ENCODE assay signal across 20 cellular contexts in genomic region chr2:105815401-105815800, GRCh38.
"Had no signal": no experiment of that assay in that cellular context is flagged by ENCODE, and none has a peak within 500 bp of the region (broad histone marks: within the 10 kb centered on the region; RNA-seq: fewer than 3 reads in every experiment).

No MANE protein-coding gene starts in this region.

- H3K27ac ChIP-seq: dorsolateral prefrontal cortex, vagina had no signal

- ATAC-seq: left ventricle myocardium superior; stimulated activated memory B cell treated with anti-CD40 and anti-IgM and Interleukin-4, amounts not matched to agents 10 μg/mL and 1 μg/mL and 100 μg/mL, for 72 hours had no signal

- H3K4me3 Mint-ChIP-seq: activated T-helper 1 cell treated with anti-CD3 and anti-CD28 coated beads, Interleukin-12 subunit alpha, Interleukin-12 subunit beta, Interleukin-2, Interleukin-4 antibody, amounts not matched to agents 30 ng/mL and 10 ng/mL and 1 ng/mL, durations not matched to agents 14 hours and 24 hours and 36 hours; memory B cell; nephron; stimulated activated memory B cell treated with anti-CD40 and anti-IgM and Interleukin-4, amounts not matched to agents 10 μg/mL and 1 μg/mL and 100 μg/mL, for 72 hours had no signal

- H3K27ac Mint-ChIP-seq: memory B cell; stimulated activated memory B cell treated with anti-CD40 and anti-IgM and Interleukin-4, amounts not matched to agents 10 μg/mL and 1 μg/mL and 100 μg/mL, for 72 hours had no signal

- H3K27me3 Mint-ChIP-seq: memory B cell; stimulated activated memory B cell treated with anti-CD40 and anti-IgM and Interleukin-4, amounts not matched to agents 10 μg/mL and 1 μg/mL and 100 μg/mL, for 72 hours had no signal

- H3K9me3 ChIP-seq: tibial nerve, vagina had no signal

- H3K27me3 ChIP-seq: dorsolateral prefrontal cortex, hepatocyte, tibial nerve, vagina had no signal

- DNase-seq: activated CD4-positive, alpha-beta T cell treated with anti-CD3 and anti-CD28 coated beads, Interleukin-2, amount 50 U/mL, for 48 hours; activated naive CD4-positive, alpha-beta T cell; amniotic stem cell; dorsolateral prefrontal cortex; erythroblast; kidney; left ventricle myocardium superior; nucleus accumbens; posterior cingulate gyrus; retina; stimulated activated CD4-positive, alpha-beta T cell treated with anti-CD3 and anti-CD28 coated beads, Interleukin-12 subunit alpha, Interleukin-12 subunit beta, amount 100 ng/mL, for 4 hours; stimulated activated CD4-positive, alpha-beta T cell treated with anti-CD3 and anti-CD28 coated beads, Interleukin-2, amount 100 ng/mL, for 24 hours; SW 1271 had no signal

- H3K9me3 Mint-ChIP-seq: activated T-helper 1 cell treated with anti-CD3 and anti-CD28 coated beads, Interleukin-12 subunit alpha, Interleukin-12 subunit beta, Interleukin-2, Interleukin-4 antibody, amounts not matched to agents 30 ng/mL and 10 ng/mL and 1 ng/mL, durations not matched to agents 14 hours and 24 hours and 36 hours; memory B cell; nephron; stimulated activated memory B cell treated with anti-CD40 and anti-IgM and Interleukin-4, amounts not matched to agents 10 μg/mL and 1 μg/mL and 100 μg/mL, for 72 hours had no signal

- H3K4me3 ChIP-seq: dorsolateral prefrontal cortex, hepatocyte, tibial nerve, vagina had no signal
